18 cellular contexts compared by ENCODE assay signal in genomic region chr3:117011687-117012250, GRCh38.
A peak's percentile ranks its signal among the peaks of the same experiment; 100 is the strongest.
DNase-seq lines count a peak whose midpoint lies in the region; ATAC-seq and TF ChIP-seq lines count a peak whose summit lies in the region.
"Had no signal": no experiment of that assay in that cellular context is flagged by ENCODE, and none has a peak within 500 bp of the region (broad histone marks: within the 10 kb centered on the region; RNA-seq: fewer than 3 reads in every experiment).

No MANE protein-coding gene starts in this region.

- H3K27ac ChIP-seq in sigmoid colon = no peak overlapping the region

- DNase-seq in AG20443 (ENCODE audit: low spot score) = peak; percentile 21
- DNase-seq in LHCN-M2 (ENCODE audit: low read depth) = peak; percentile 9
- peak; percentile 55 for DNase-seq in fibroblast of gingiva (ENCODE audit: low read depth)
- DNase-seq in skeletal muscle cell (ENCODE audit: low read depth) = peak; percentile 88
- no peak for DNase-seq in UCSD-AML1 (lab: John Stamatoyannopoulos, UW; ENCODE audit: unreplicated experiment)
- no peak for DNase-seq in sigmoid colon
- DNase-seq: Caco-2; CD4-positive, CD25-positive, alpha-beta regulatory T cell; EL; HFFc6; MM.1S; NCI-H1105; NCI-H1694 treated with DMSO at 0.1 percent for 48 hours; NCI-H226; NCI-H526; SHP77 had no signal

- no peaks in the 10 kb centered on the region for H3K9me3 ChIP-seq in sigmoid colon
- H3K9me3 ChIP-seq: Caco-2 had no signal

- TF ChIP-seq CTCF in sigmoid colon (IDR thresholded peaks at IDR 0.05) = no peak

- no peaks in the 10 kb centered on the region for H3K36me3 ChIP-seq in sigmoid colon

- WGBS in sigmoid colon, 2 donors = 74 to 77% methylated on average over 7 of the region's 7 CpGs

- TF ChIP-seq EP300 in sigmoid colon (IDR thresholded peaks at IDR 0.05) = no peak

- TF ChIP-seq POLR2A in sigmoid colon (IDR thresholded peaks at IDR 0.05) = no peak

- intact Hi-C loops in sigmoid colon (cut with DNase I) = loop anchor here (10.0 kb wide), 1 partner anchor 237 kb away; no protein-coding TSS in a partner anchor

- no peaks in the 10 kb centered on the region for H3K4me1 ChIP-seq in sigmoid colon
- H3K4me1 ChIP-seq: Caco-2 had no signal

- ATAC-seq in HG03095 (IDR thresholded peaks at IDR 0.05; ENCODE audit: unreplicated experiment) (no peak), HG02938 (IDR thresholded peaks at IDR 0.05; ENCODE audit: unreplicated experiment) (no peak)

- no peaks in the 10 kb centered on the region for H3K27me3 ChIP-seq in sigmoid colon

- H3K4me3 ChIP-seq in skeletal muscle cell (ENCODE audit: low read depth, low read length) (peak overlapping the region; percentile 18), sigmoid colon (no peak overlapping the region)

Comparison
In these comparisons a context has a peak if more than half of its experiments do, and no peak if none do; other contexts are left out.
1. DNase-seq: peak in AG20443 (single experiment), LHCN-M2 (single experiment), fibroblast of gingiva (single experiment) and skeletal muscle cell (single experiment); none in UCSD-AML1 (single experiment) and sigmoid colon (single experiment).